In the genomic region with DNA sequence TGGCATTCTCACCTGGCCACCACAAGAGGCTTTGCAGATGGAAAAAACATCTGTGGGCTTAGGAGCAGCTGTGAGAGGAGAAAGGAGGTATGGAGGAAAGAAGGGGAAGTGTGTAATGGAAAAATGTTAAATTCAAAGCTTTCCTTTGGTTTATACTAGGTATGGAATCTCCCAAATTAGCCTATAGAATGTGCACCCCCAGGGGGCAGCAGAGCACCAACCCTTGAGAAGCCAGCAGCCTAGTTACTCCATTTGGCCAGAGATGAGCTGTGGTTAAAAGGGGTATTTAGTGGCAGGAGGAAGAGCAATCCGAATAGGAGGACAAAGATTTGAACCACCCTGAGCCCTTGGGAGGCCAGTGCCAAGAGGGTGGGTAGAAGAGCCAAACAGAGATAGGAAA, we compare ENCODE assay signal across 8 cellular contexts.
A peak's percentile ranks its signal among the peaks of the same experiment; 100 is the strongest.
DNase-seq lines count a peak whose midpoint lies in the region; ATAC-seq, FAIRE-seq and TF ChIP-seq lines count a peak whose summit lies in the region.

No MANE protein-coding gene starts in this region.

- no peak overlapping the region for H3K4me2 ChIP-seq in GM12878 (ENCODE audit: control insufficient read depth, insufficient read depth)

- ATAC-seq in GM12878, result peak; percentile 58
- no peak for ATAC-seq in GM21447 (IDR thresholded peaks at IDR 0.05; ENCODE audit: unreplicated experiment)
- no peak for ATAC-seq in GM21737 (IDR thresholded peaks at IDR 0.05; ENCODE audit: unreplicated experiment)
- no peak for ATAC-seq in HG02798 (IDR thresholded peaks at IDR 0.05; ENCODE audit: poor library complexity, unreplicated experiment)

- H3K4me1 ChIP-seq in GM12878 (ENCODE audit: control insufficient read depth, insufficient read depth, low read length) (0 out of 2 replicates have a peak, but pooled peaks cover 3% of the 10 kb centered on the region), kidney (ENCODE audit: control insufficient read depth in 1 of 2, insufficient read depth in 1 of 2, low read depth in 1 of 2, low read length in 2 of 2) (no peaks in the 10 kb centered on the region)

- POLR2A ChIA-PET in GM12878 (lab: Charles Lee), result no interaction called here

- SMC1A ChIA-PET in GM12878 (lab: Charles Lee; ENCODE audit: uncharacterized antibody, unreplicated experiment), result interaction anchor here (1.0 to 1.4 kb wide), 2 partner anchors 9 to 58 kb away, joined by 4 to 5 read pairs; no protein-coding TSS in a partner anchor

- FAIRE-seq in GM18507 (lab: Jason Lieb, UNC) (peak; percentile 21), GM12878 (lab: Jason Lieb, UNC) (no peak), kidney (lab: Jason Lieb, UNC) (no peak)

- H3K4me3 ChIP-seq in GM12878 (no peak overlapping the region), kidney (ENCODE audit: low read length in 2 of 2) (no peak overlapping the region)

- no peak overlapping the region for H2AFZ ChIP-seq in GM12878 (ENCODE audit: control insufficient read depth, low read depth, low read length)

- TF ChIP-seq EP300 in GM12878 (IDR thresholded peaks at IDR 0.05; ENCODE audit: borderline replicate concordance in 1 of 2, control insufficient read depth in 1 of 2, low read depth in 2 of 2, low read length in 2 of 2), result no peak

- intact Hi-C loops in GM12878 (cut with micrococcal nuclease; ENCODE audit: unreplicated experiment), result loop anchor here (2.0 kb wide), 1 partner anchor 70 kb away; no protein-coding TSS in a partner anchor
- intact Hi-C loops in kidney (cut with DNase I), result no loop called here

- in situ Hi-C loops in GM12878 (cut with MboI), result no loop called here

- H3K27ac ChIP-seq in C4-2B (no peak overlapping the region), GM12878 (ENCODE audit: control insufficient read depth, insufficient read depth) (no peak overlapping the region), kidney (ENCODE audit: low read depth in 2 of 2, low read length in 2 of 2) (no peak overlapping the region)

- H4K20me1 ChIP-seq in GM12878 (ENCODE audit: control insufficient read depth, insufficient read depth), result no peaks in the 10 kb centered on the region

- TF ChIP-seq CTCF in C4-2B (conservative IDR thresholded peaks at IDR 0.05) (peak; percentile 87), GM12878 (IDR thresholded peaks at IDR 0.05 in 2 of 3, conservative IDR thresholded peaks at IDR 0.05 in 1 of 3; ENCODE audit: control insufficient read depth in 2 of 3, extremely low read depth in 1 of 3, insufficient read depth in 1 of 3, low read depth in 3 of 3, low read length in 3 of 3) (peak; percentile 42 to 51 (median 51)), kidney (IDR thresholded peaks at IDR 0.05; ENCODE audit: borderline replicate concordance, extremely low read depth, insufficient read depth) (peak; percentile 24)

- H3K27me3 ChIP-seq in GM12878 (replicated peaks in 1 of 2; ENCODE audit: control insufficient read depth in 2 of 2, insufficient read depth in 2 of 2, low read length in 1 of 2), result no peaks in the 10 kb centered on the region; a peak in 1 of 4 replicates

- TF ChIP-seq RAD21 in GM12878 (IDR thresholded peaks at IDR 0.05; ENCODE audit: insufficient read depth, low read depth, low read length), result peak; percentile 37

- no peaks in the 10 kb centered on the region for H3K79me2 ChIP-seq in GM12878 (ENCODE audit: control insufficient read depth, insufficient read depth, low read length)

- CTCF ChIA-PET in GM12878 (lab: Yijun Ruan, JAX), result interaction anchor here (0.6 to 3.1 kb wide), 15 partner anchors 9 to 959 kb away, joined by 3 to 16 read pairs (median 3); no protein-coding TSS in a partner anchor

- 0% methylated on average over 1 of the region's 1 CpG for WGBS in GM12878 (ENCODE audit: insufficient coverage, insufficient replicate concordance, low lambda C conversion rate, missing lambda C conversion rate)

- no TSS peak for BruUV-seq in GM12878 (replicated peaks; lab: Mats Ljungman, UMichigan)

- H3K9me3 ChIP-seq in GM12878 (replicated peaks; ENCODE audit: control insufficient read depth, insufficient read depth, low read length) (no peaks in the 10 kb centered on the region; the same call in 2 of the 3 replicates), kidney (ENCODE audit: control insufficient read depth in 1 of 2, low read length in 2 of 2) (no peaks in the 10 kb centered on the region)

- peak; percentile 18 for DNase-seq in GM18507 (ENCODE audit: extremely low spot score, insufficient read length, low read depth)
- peak; percentile 64 for DNase-seq in NCI-H69 (lab: John Stamatoyannopoulos, UW)
- no peak for DNase-seq in GM12878 (ENCODE audit: low read depth, low spot score)
- no peak for DNase-seq in kidney

- no peak for TF ChIP-seq POLR2A in GM12878 (IDR thresholded peaks at IDR 0.05; ENCODE audit: low read depth, low read length)

- H3K36me3 ChIP-seq in GM12878 (ENCODE audit: control insufficient read depth in 2 of 2, insufficient read depth in 2 of 2, low read length in 1 of 2) (no peaks in the 10 kb centered on the region), kidney (ENCODE audit: control insufficient read depth in 1 of 2, insufficient read depth in 2 of 2, low read length in 2 of 2) (no peaks in the 10 kb centered on the region)

- no peak overlapping the region for H3K9ac ChIP-seq in GM12878 (ENCODE audit: control insufficient read depth, insufficient read depth, low read length)
- H3K9ac ChIP-seq in kidney (ENCODE audit: low read length in 2 of 2), result no peak overlapping the region

- RAD21 ChIA-PET in GM12878 (lab: Charles Lee; ENCODE audit: unreplicated experiment), result interaction anchor here (0.8 kb wide), 1 partner anchor 38 kb away, joined by 3 read pairs; no protein-coding TSS in a partner anchor

TF ChIP-seq in GM12878, 131 proteins besides CTCF, POLR2A, EP300 and RAD21:
- TF ChIP-seq, protein P1, sequence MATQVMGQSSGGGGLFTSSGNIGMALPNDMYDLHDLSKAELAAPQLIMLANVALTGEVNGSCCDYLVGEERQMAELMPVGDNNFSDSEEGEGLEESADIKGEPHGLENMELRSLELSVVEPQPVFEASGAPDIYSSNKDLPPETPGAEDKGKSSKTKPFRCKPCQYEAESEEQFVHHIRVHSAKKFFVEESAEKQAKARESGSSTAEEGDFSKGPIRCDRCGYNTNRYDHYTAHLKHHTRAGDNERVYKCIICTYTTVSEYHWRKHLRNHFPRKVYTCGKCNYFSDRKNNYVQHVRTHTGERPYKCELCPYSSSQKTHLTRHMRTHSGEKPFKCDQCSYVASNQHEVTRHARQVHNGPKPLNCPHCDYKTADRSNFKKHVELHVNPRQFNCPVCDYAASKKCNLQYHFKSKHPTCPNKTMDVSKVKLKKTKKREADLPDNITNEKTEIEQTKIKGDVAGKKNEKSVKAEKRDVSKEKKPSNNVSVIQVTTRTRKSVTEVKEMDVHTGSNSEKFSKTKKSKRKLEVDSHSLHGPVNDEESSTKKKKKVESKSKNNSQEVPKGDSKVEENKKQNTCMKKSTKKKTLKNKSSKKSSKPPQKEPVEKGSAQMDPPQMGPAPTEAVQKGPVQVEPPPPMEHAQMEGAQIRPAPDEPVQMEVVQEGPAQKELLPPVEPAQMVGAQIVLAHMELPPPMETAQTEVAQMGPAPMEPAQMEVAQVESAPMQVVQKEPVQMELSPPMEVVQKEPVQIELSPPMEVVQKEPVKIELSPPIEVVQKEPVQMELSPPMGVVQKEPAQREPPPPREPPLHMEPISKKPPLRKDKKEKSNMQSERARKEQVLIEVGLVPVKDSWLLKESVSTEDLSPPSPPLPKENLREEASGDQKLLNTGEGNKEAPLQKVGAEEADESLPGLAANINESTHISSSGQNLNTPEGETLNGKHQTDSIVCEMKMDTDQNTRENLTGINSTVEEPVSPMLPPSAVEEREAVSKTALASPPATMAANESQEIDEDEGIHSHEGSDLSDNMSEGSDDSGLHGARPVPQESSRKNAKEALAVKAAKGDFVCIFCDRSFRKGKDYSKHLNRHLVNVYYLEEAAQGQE (IDR thresholded peaks at IDR 0.05; ENCODE audit: low read depth, low read length), result no peak
- TF ChIP-seq RELA (IDR thresholded peaks at IDR 0.05; ENCODE audit: borderline replicate concordance, partially characterized antibody), result no peak
- peak; percentile 25; the same call in 1 of the 2 replicates for TF ChIP-seq SMC3 (IDR thresholded peaks at IDR 0.05; ENCODE audit: borderline replicate concordance, low read length)
- no peak for TF ChIP-seq BMI1 (IDR thresholded peaks at IDR 0.05; ENCODE audit: borderline replicate concordance)

Comparison
In these comparisons a context has a peak if more than half of its experiments do, and no peak if none do; other contexts are left out.
1. CTCF ChIP-seq: peak in every context shown above with its lines; median percentile 87 in C4-2B; 51 in GM12878; 24 in kidney.
2. DNase-seq: peak in GM18507 (single experiment) and NCI-H69 (single experiment); none in GM12878 (single experiment) and kidney (single experiment).